Comparison of ENCODE assay signal across 25 cellular contexts in the genomic region with DNA sequence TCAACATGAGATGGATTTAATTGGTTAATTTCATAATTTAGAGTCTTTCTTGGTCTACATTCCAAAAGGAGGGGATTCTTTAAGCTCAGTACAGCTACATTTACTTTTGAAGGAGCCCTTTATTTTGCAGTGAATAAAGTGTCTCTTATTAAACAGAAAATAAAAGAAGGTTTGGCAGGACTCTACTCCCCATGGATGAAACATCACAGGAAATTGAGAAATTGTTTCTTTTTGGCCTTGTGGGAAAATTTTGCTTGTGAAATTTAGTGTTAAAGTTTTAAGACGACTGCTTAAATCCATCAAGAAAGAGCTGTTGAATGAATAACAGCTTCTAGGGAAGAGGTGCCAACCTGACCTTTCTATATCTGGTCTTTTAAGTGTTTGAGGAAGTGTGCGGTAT.
DNase-seq lines count a peak whose midpoint lies in the region; TF ChIP-seq lines count a peak whose summit lies in the region.
"Had no signal": no experiment of that assay in that cellular context is flagged by ENCODE, and none has a peak within 500 bp of the region (broad histone marks: within the 10 kb centered on the region; RNA-seq: fewer than 3 reads in every experiment).

No MANE protein-coding gene starts in this region.

- H3K36me3 ChIP-seq in tibial nerve = no peaks in the 10 kb centered on the region
- no peaks in the 10 kb centered on the region for H3K36me3 ChIP-seq in H7 (replicated peaks; ENCODE audit: control insufficient read depth, insufficient read depth, low read length)
- H3K36me3 ChIP-seq: neutrophil, spleen had no signal

- intact Hi-C loops in activated CD4-positive, alpha-beta T cell treated with anti-CD3 and anti-CD28 coated beads, Interleukin-2, amount 10 ng/mL, durations not matched to agents 24 days and 14 days (cut with micrococcal nuclease) = no loop called here

- H3K27ac ChIP-seq in tibial nerve = peak overlapping the region in 3 of 4 donors; percentile 11 to 82 (median 77)
- H3K27ac ChIP-seq: body of pancreas, neutrophil, RWPE1, spleen had no signal

- TF ChIP-seq CTCF in brain (conservative IDR thresholded peaks at IDR 0.05) (no peak), fibroblast of mammary gland (conservative IDR thresholded peaks at IDR 0.05; ENCODE audit: control insufficient read depth, insufficient read depth, low read depth, low read length) (no peak), tibial nerve (IDR thresholded peaks at IDR 0.05) (no peak)

- H3K27me3 ChIP-seq in tibial nerve = no peaks in the 10 kb centered on the region
- H3K27me3 ChIP-seq in H7 (ENCODE audit: control insufficient read depth, insufficient read depth, low read length) = no peaks in the 10 kb centered on the region
- H3K27me3 ChIP-seq: body of pancreas, neutrophil, spleen had no signal

- WGBS in tibial nerve, 2 donors = 31 to 34% methylated on average over 2 of the region's 2 CpGs

- no peak for TF ChIP-seq POLR2A in tibial nerve (IDR thresholded peaks at IDR 0.05)

- H3K9me3 Mint-ChIP-seq in brain = no peaks in the 10 kb centered on the region
- no peaks in the 10 kb centered on the region for H3K9me3 Mint-ChIP-seq in activated CD4-positive, alpha-beta T cell treated with anti-CD3 and anti-CD28 coated beads, Interleukin-2, amount 10 ng/mL, durations not matched to agents 24 days and 14 days
- H3K9me3 Mint-ChIP-seq: CD8-positive, alpha-beta T cell; stimulated activated naive CD8-positive, alpha-beta T cell treated with anti-CD3 and anti-CD28 coated beads, Interleukin-15, Interleukin-2, amounts not matched to agents 100 ng/mL and 50 ng/mL, for 24 hours; WTC11 had no signal

- peaks cover 6% of the 10 kb centered on the region for H3K27me3 Mint-ChIP-seq in brain
- peaks cover 4% of the 10 kb centered on the region for H3K27me3 Mint-ChIP-seq in activated CD4-positive, alpha-beta T cell treated with anti-CD3 and anti-CD28 coated beads, Interleukin-2, amount 10 ng/mL, durations not matched to agents 24 days and 14 days

- H3K4me3 Mint-ChIP-seq in brain = no peak overlapping the region
- H3K4me3 Mint-ChIP-seq in activated CD4-positive, alpha-beta T cell treated with anti-CD3 and anti-CD28 coated beads, Interleukin-2, amount 10 ng/mL, durations not matched to agents 24 days and 14 days = no peak overlapping the region
- H3K4me3 Mint-ChIP-seq: CD8-positive, alpha-beta T cell; stimulated activated naive CD8-positive, alpha-beta T cell treated with anti-CD3 and anti-CD28 coated beads, Interleukin-15, Interleukin-2, amounts not matched to agents 100 ng/mL and 50 ng/mL, for 24 hours; WTC11 had no signal

- H3K4me1 ChIP-seq in tibial nerve = peaks cover 0 to 65% (median 32%) of the 10 kb centered on the region in 4 donors
- H3K4me1 ChIP-seq: body of pancreas, spleen had no signal

- peak in 1 of 2 donors; percentile 36 for TF ChIP-seq EP300 in tibial nerve (IDR thresholded peaks at IDR 0.05)

- H3K4me3 ChIP-seq in fibroblast of mammary gland (ENCODE audit: control insufficient read depth, low read depth, low read length) (no peak overlapping the region), tibial nerve (no peak overlapping the region), H7 (ENCODE audit: insufficient read depth, low read depth, low read length) (no peak overlapping the region)
- H3K4me3 ChIP-seq: body of pancreas, lung, spleen had no signal

- H3K4me1 Mint-ChIP-seq in brain = peaks cover 97% of the 10 kb centered on the region
- H3K4me1 Mint-ChIP-seq in activated CD4-positive, alpha-beta T cell treated with anti-CD3 and anti-CD28 coated beads, Interleukin-2, amount 10 ng/mL, durations not matched to agents 24 days and 14 days = no peaks in the 10 kb centered on the region

- peak; percentile 38 for DNase-seq in fibroblast of mammary gland (ENCODE audit: low read depth)
- DNase-seq in midbrain (lab: John Stamatoyannopoulos, UW) = peak; percentile 17
- DNase-seq in tibial nerve (ENCODE audit: low spot score in 2 of 2) = peak in 1 of 2 donors; percentile 12
- DNase-seq in H7 = no peak
- DNase-seq in activated CD4-positive, alpha-beta T cell treated with anti-CD3 and anti-CD28 coated beads, Interleukin-2, amount 10 ng/mL, durations not matched to agents 24 days and 14 days = no peak
- DNase-seq in activated CD8-positive, alpha-beta memory T cell treated with anti-CD3 and anti-CD28 coated beads, Interleukin-2, amount 50 U/mL, for 48 hours = no peak
- DNase-seq: activated CD4-positive, alpha-beta T cell treated with anti-CD3 and anti-CD28 coated beads, Interleukin-2, amount 50 U/mL, for 48 hours; activated effector memory CD4-positive, alpha-beta T cell treated with anti-CD3 and anti-CD28 coated beads, Interleukin-2, amount 50 U/mL, for 16 hours; AML-193; body of pancreas; CD8-positive, alpha-beta T cell; foreskin melanocyte; GF-D8; KG1; NCI-H187 treated with DMSO at 0.1 percent for 48 hours; NCI-H2227 treated with DMSO at 0.1 percent for 48 hours; spleen; stimulated activated CD4-positive, alpha-beta T cell treated with anti-CD3 and anti-CD28 coated beads, Interleukin-4, amount 100 ng/mL, for 4 hours; T-helper 9 cell had no signal

- H3K9me3 ChIP-seq in tibial nerve = no peaks in the 10 kb centered on the region
- H3K9me3 ChIP-seq: body of pancreas, neutrophil, spleen had no signal

- peak overlapping the region in 3 of 5 experiments; percentile 65 to 84 (median 81) for H3K27ac Mint-ChIP-seq in brain
- H3K27ac Mint-ChIP-seq in activated CD4-positive, alpha-beta T cell treated with anti-CD3 and anti-CD28 coated beads, Interleukin-2, amount 10 ng/mL, durations not matched to agents 24 days and 14 days = no peak overlapping the region
- H3K27ac Mint-ChIP-seq: CD8-positive, alpha-beta T cell; stimulated activated naive CD8-positive, alpha-beta T cell treated with anti-CD3 and anti-CD28 coated beads, Interleukin-15, Interleukin-2, amounts not matched to agents 100 ng/mL and 50 ng/mL, for 24 hours; WTC11 had no signal

- no peaks in the 10 kb centered on the region for H3K36me3 Mint-ChIP-seq in brain
- H3K36me3 Mint-ChIP-seq in activated CD4-positive, alpha-beta T cell treated with anti-CD3 and anti-CD28 coated beads, Interleukin-2, amount 10 ng/mL, durations not matched to agents 24 days and 14 days (ENCODE audit: low read depth) = no peaks in the 10 kb centered on the region
- H3K36me3 Mint-ChIP-seq: CD8-positive, alpha-beta T cell; WTC11 had no signal

Comparison
In these comparisons a context has a peak if more than half of its experiments do, and no peak if none do; other contexts are left out.
1. DNase-seq: peak in fibroblast of mammary gland (single experiment) and midbrain (single experiment); none in H7 (single experiment), activated CD4-positive, alpha-beta T cell treated with anti-CD3 and anti-CD28 coated beads, Interleukin-2, amount 10 ng/mL, durations not matched to agents 24 days and 14 days (single experiment) and activated CD8-positive, alpha-beta memory T cell treated with anti-CD3 and anti-CD28 coated beads, Interleukin-2, amount 50 U/mL, for 48 hours (single experiment).